Comparison of ENCODE assay signal across 14 cellular contexts in the genomic region with DNA sequence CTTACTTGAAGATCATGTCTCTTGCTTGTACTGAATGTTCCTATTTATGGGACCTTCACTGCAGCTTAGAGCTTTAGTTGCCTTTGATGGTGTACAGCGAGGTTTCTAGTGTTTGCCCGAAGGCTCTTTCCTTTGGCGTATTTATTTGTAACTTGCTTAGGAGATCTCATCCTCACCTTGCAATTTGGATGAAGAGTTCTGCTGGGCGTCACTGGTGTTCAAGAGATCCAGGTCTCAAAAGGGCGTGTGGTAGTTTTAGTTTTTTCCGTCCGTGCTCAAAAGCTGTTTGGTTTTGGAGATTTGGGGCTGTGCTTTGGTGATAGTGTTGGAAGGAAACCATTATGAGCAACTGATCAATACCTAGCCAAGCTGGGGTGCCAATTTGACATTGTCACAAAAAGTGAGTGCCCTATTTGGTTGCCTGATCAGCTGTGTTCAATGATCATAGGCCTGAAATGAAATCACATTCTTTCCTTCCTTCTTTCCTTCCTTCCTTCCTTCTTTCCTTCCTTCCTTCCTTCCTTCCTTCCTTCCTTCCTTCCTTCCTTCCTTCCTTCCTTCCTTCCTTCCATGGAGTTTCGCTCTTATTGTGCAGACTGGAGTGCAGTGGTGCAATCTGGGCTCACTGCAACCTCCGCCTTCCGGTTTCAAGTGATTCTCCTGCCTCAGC.
"Had no signal": no experiment of that assay in that cellular context is flagged by ENCODE, and none has a peak within 500 bp of the region (broad histone marks: within the 10 kb centered on the region; RNA-seq: fewer than 3 reads in every experiment).

No MANE protein-coding gene starts in this region.

- H3K9me3 ChIP-seq: gastroesophageal sphincter, thyroid gland, uterus had no signal

- H3K27ac Mint-ChIP-seq: dendritic cell treated with granulocyte-macrophage colony-stimulating factor and Interleukin-4, amounts not matched to agents 40 ng/mL and 50 ng/mL, for 4 days; effector memory CD8-positive, alpha-beta T cell had no signal

- H3K4me1 ChIP-seq: parathyroid adenoma, uterus had no signal

- H3K9me3 Mint-ChIP-seq: dendritic cell treated with granulocyte-macrophage colony-stimulating factor and Interleukin-4, amounts not matched to agents 40 ng/mL and 50 ng/mL, for 4 days; effector memory CD8-positive, alpha-beta T cell had no signal

- H3K4me3 ChIP-seq: gastroesophageal sphincter, thyroid gland, uterus had no signal

- H3K4me3 Mint-ChIP-seq: dendritic cell treated with granulocyte-macrophage colony-stimulating factor and Interleukin-4, amounts not matched to agents 40 ng/mL and 50 ng/mL, for 4 days; effector memory CD8-positive, alpha-beta T cell had no signal

- H3K36me3 ChIP-seq: gastroesophageal sphincter, thyroid gland, uterus, WERI-Rb-1 had no signal

- ATAC-seq: effector memory CD8-positive, alpha-beta T cell; gastroesophageal sphincter; left ventricle myocardium superior had no signal

- H3K27ac ChIP-seq: gastroesophageal sphincter, parathyroid adenoma, thyroid gland, uterus, WERI-Rb-1 had no signal

- DNase-seq: activated CD4-positive, alpha-beta T cell treated with anti-CD3 and anti-CD28 coated beads for 4 hours; activated effector memory CD4-positive, alpha-beta T cell treated with Interleukin-2 at 50 U/mL for 16 hours; effector memory CD8-positive, alpha-beta T cell; left ventricle myocardium superior; mesenchymal stem cell; retina; SHP77 treated with DMSO at 0.1 percent for 48 hours; stimulated activated CD4-positive, alpha-beta T cell treated with anti-CD3 and anti-CD28 coated beads, Interleukin-4, amount 100 ng/mL, for 1 hour; thyroid gland; uterus; WERI-Rb-1 had no signal
